Comparison of ENCODE assay signal across 19 cellular contexts in genomic region chr7:159025161-159025779, GRCh38.
A peak's percentile ranks its signal among the peaks of the same experiment; 100 is the strongest.
DNase-seq lines count a peak whose midpoint lies in the region; ATAC-seq and TF ChIP-seq lines count a peak whose summit lies in the region.
"Had no signal": no experiment of that assay in that cellular context is flagged by ENCODE, and none has a peak within 500 bp of the region (broad histone marks: within the 10 kb centered on the region; RNA-seq: fewer than 3 reads in every experiment).

No MANE protein-coding gene starts in this region.

- DNase-seq in A172 (ENCODE audit: low spot score) (peak; percentile 68), Daoy (ENCODE audit: low read depth) (peak; percentile 88), Peyer's patch (peak in 2 of 3 donors; percentile 27 to 44), mesenteric fat pad (ENCODE audit: low spot score) (peak; percentile 82), COLO829 (ENCODE audit: low spot score) (no peak)
- DNase-seq: activated CD4-positive, alpha-beta T cell treated with anti-CD3 and anti-CD28 coated beads for 4 hours; Caco-2; mucosa of descending colon; NCI-H2171; stimulated activated naive CD8-positive, alpha-beta T cell treated with anti-CD3 and anti-CD28 coated beads, Interleukin-15, Interleukin-2, amounts not matched to agents 100 U/mL and 50 U/mL, for 24 hours had no signal

- H3K4me1 ChIP-seq in Peyer's patch, result peaks cover 0 to 4% (median 0%) of the 10 kb centered on the region in 4 donors
- H3K4me1 ChIP-seq: breast epithelium had no signal

- no peak for TF ChIP-seq POLR2A in Peyer's patch (IDR thresholded peaks at IDR 0.05)

- H3K9me3 ChIP-seq in Peyer's patch, result no peaks in the 10 kb centered on the region
- H3K9me3 ChIP-seq: breast epithelium, Caco-2, mucosa of descending colon, right atrium auricular region had no signal

- ATAC-seq in HG02798 (IDR thresholded peaks at IDR 0.05; ENCODE audit: poor library complexity, unreplicated experiment), result no peak
- ATAC-seq in GM21786 (IDR thresholded peaks at IDR 0.05; ENCODE audit: unreplicated experiment), result no peak
- ATAC-seq: GM12878; HCT116; mucosa of descending colon; Panc1; stimulated activated naive CD8-positive, alpha-beta T cell treated with anti-CD3 and anti-CD28 coated beads, Interleukin-15, Interleukin-2, amounts not matched to agents 100 U/mL and 50 U/mL, for 24 hours had no signal

- H3K27me3 ChIP-seq in Peyer's patch, result no peaks in the 10 kb centered on the region
- H3K27me3 ChIP-seq: breast epithelium, right atrium auricular region had no signal

- TF ChIP-seq CTCF in Peyer's patch (IDR thresholded peaks at IDR 0.05), result no peak

- H3K4me3 ChIP-seq in Peyer's patch, result no peak overlapping the region
- H3K4me3 ChIP-seq: breast epithelium, dorsolateral prefrontal cortex, GM12878, mucosa of descending colon, right atrium auricular region had no signal

- H3K36me3 ChIP-seq in Peyer's patch, result no peaks in the 10 kb centered on the region
- H3K36me3 ChIP-seq: breast epithelium, right atrium auricular region had no signal

- no peak overlapping the region for H3K27ac ChIP-seq in Peyer's patch
- H3K27ac ChIP-seq: breast epithelium, dorsolateral prefrontal cortex, KMS-11, right atrium auricular region had no signal
